Comparison of ENCODE assay signal across 8 cellular contexts in genomic region chr11:111378773-111379499, GRCh38.
A peak's percentile ranks its signal among the peaks of the same experiment; 100 is the strongest.
DNase-seq lines count a peak whose midpoint lies in the region; ATAC-seq and TF ChIP-seq lines count a peak whose summit lies in the region.

Gene POU2AF1, minus strand, starts transcription at chr11:111379275. Its CDS starts 98 bp downstream, at chr11:111379177.

- TF ChIP-seq CTCF in foreskin fibroblast (IDR thresholded peaks at IDR 0.05; ENCODE audit: low read depth, low read length), result no peak

- H3K4me3 ChIP-seq in foreskin fibroblast (ENCODE audit: low read depth in 1 of 2, low read length in 2 of 2), result no peak within 1 kb of the TSS

- DNase-seq in activated gamma-delta T cell treated with Interleukin-2 at 50 U/mL for 16 hours (peak; percentile 58), activated gamma-delta T cell (lab: John Stamatoyannopoulos, UW) (no peak), foreskin fibroblast (peak; percentile 18 to 67), glomerular visceral epithelial cell (ENCODE audit: extremely low spot score) (no peak), SHP77 treated with DMSO at 0.1 percent for 48 hours (lab: John Stamatoyannopoulos, UW) (no peak)
- DNase-seq in activated CD8-positive, alpha-beta memory T cell treated with anti-CD3 and anti-CD28 coated beads for 24 hours, result peak; percentile 84
- DNase-seq in stimulated activated CD8-positive, alpha-beta memory T cell treated with anti-CD3 and anti-CD28 coated beads, Interleukin-15, amount 100 ng/mL, for 4 hours (ENCODE audit: low read depth in 2 of 2), result peak; percentile 56 to 74

- ATAC-seq in HG03342 (IDR thresholded peaks at IDR 0.05; ENCODE audit: unreplicated experiment), result peak; percentile 67

Comparison
In these comparisons a context has a peak if more than half of its experiments do, and no peak if none do; other contexts are left out.
1. DNase-seq: peak in activated gamma-delta T cell treated with Interleukin-2 at 50 U/mL for 16 hours (single experiment), activated CD8-positive, alpha-beta memory T cell treated with anti-CD3 and anti-CD28 coated beads for 24 hours (single experiment), foreskin fibroblast (2 of 2) and stimulated activated CD8-positive, alpha-beta memory T cell treated with anti-CD3 and anti-CD28 coated beads, Interleukin-15, amount 100 ng/mL, for 4 hours (2 of 2); none in activated gamma-delta T cell (single experiment), glomerular visceral epithelial cell (single experiment) and SHP77 treated with DMSO at 0.1 percent for 48 hours (single experiment).